9 cellular contexts compared by ENCODE assay signal in the genomic region with DNA sequence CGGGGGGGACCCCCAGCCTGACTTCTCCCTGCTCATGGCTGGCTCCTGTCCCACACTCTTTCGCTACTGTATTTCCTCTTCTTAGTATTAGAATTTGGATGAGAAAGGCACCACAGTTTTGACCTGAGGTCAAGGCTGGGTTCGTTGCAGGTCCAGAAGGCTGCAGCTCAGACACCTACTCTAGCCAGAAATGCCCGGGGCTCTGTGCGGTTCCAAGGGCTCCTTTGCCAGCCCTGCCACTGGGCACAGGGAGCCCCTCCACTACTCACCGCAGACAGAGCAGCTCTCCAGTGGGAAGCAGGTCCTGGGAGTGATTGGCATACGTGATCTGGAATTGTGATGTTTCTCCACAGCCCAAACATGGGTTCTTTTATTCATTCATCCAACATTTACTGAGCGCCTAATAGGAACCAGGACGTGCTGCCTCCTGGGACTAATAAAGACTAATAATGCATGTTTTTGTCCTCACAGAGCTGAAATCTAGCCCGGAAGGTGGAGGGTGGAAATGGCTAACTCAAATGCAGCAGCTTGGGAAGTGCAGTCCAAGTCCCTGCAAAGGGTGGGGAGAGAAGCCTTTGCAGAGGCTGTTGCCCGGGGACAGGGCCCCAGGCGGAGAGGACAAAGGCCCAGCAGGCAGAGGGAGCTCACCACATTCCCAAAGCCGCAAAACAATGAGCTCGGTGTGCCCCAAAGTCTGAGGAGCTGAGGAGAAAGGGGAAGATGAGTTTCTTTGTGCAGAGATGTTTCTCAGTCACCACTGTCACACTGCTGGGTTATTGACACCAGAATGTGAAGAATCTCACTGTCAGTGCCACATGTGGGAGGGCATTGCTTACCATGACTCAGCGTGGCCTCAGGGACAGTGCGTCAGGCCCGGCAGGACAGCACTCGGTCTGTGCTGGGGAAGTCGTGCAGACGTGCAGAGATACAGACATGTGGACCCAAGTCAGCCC.
DNase-seq lines count a peak whose midpoint lies in the region; ATAC-seq, FAIRE-seq and TF ChIP-seq lines count a peak whose summit lies in the region.
"Had no signal": no experiment of that assay in that cellular context is flagged by ENCODE, and none has a peak within 500 bp of the region (broad histone marks: within the 10 kb centered on the region; RNA-seq: fewer than 3 reads in every experiment).

No MANE protein-coding gene starts in this region.

- H3K9me1 ChIP-seq in K562 (ENCODE audit: control insufficient read depth, insufficient read depth, low read length): no peaks in the 10 kb centered on the region

- no peaks in the 10 kb centered on the region for H4K20me1 ChIP-seq in K562 (replicated peaks; ENCODE audit: control insufficient read depth, insufficient read depth, low read length)

- POLR2A ChIA-PET in K562 (lab: Yijun Ruan, JAX): interaction anchor here (0.6 to 1.2 kb wide), 2 partner anchors 15 to 17 kb away, joined by 3 read pairs; no protein-coding TSS in a partner anchor
- POLR2A ChIA-PET in HEK293T (lab: Yijun Ruan, JAX): interaction anchor here (0.5 kb wide), 1 partner anchor 419 kb away, joined by 3 read pairs; no protein-coding TSS in a partner anchor

- no peak for TF ChIP-seq RAD21 in K562 (CRISPR knock-in tag; conservative IDR thresholded peaks at IDR 0.05 in 1 of 2, IDR thresholded peaks at IDR 0.05 in 1 of 2)

- H3K4me1 Mint-ChIP-seq in natural killer cell treated with Interleukin-12 subunit alpha and Interleukin-12 subunit beta and Interleukin-15 and Interleukin-18, amount 100 ng/mL, for 72 hours (ENCODE audit: low read depth in 2 of 2): peaks cover 53 to 56% of the 10 kb centered on the region in 2 donors
- peaks cover 39 to 48% of the 10 kb centered on the region in 2 donors for H3K4me1 Mint-ChIP-seq in natural killer cell
- peaks cover 44% of the 10 kb centered on the region in 2 donors for H3K4me1 Mint-ChIP-seq in immature natural killer cell

- H3K27ac ChIP-seq in K562 (ENCODE audit: extremely low read depth, low read depth, low read length): no peak overlapping the region
- no peak overlapping the region for H3K27ac ChIP-seq in upper lobe of right lung

- CTCF ChIA-PET in K562 (lab: Yijun Ruan, JAX; ENCODE audit: low intra/inter-chr PET ratio) (no interaction called here), HEK293T (lab: Yijun Ruan, JAX) (no interaction called here)

- H3K9me3 ChIP-seq in K562 (replicated peaks; ENCODE audit: control insufficient read depth, insufficient read depth, low read depth, low read length) (no peaks in the 10 kb centered on the region), upper lobe of right lung (no peaks in the 10 kb centered on the region)

- H3K4me3 Mint-ChIP-seq in natural killer cell treated with Interleukin-12 subunit alpha and Interleukin-12 subunit beta and Interleukin-15 and Interleukin-18, amount 100 ng/mL, for 72 hours: peak overlapping the region; percentile 9
- H3K4me3 Mint-ChIP-seq in natural killer cell (no peak overlapping the region), immature natural killer cell (peak overlapping the region in 1 of 5 donors; percentile 30)

- TF ChIP-seq CTCF in natural killer cell (IDR thresholded peaks at IDR 0.05) (no peak), K562 (IDR thresholded peaks at IDR 0.05 in 2 of 3, conservative IDR thresholded peaks at IDR 0.05 in 1 of 3; ENCODE audit: insufficient read depth in 2 of 3, low read depth in 1 of 3, low read length in 3 of 3) (no peak), upper lobe of right lung (IDR thresholded peaks at IDR 0.05) (no peak)

- H3K9me3 Mint-ChIP-seq in natural killer cell treated with Interleukin-12 subunit alpha and Interleukin-12 subunit beta and Interleukin-15 and Interleukin-18, amount 100 ng/mL, for 72 hours: no peaks in the 10 kb centered on the region
- H3K9me3 Mint-ChIP-seq in natural killer cell: no peaks in the 10 kb centered on the region
- no peaks in the 10 kb centered on the region for H3K9me3 Mint-ChIP-seq in immature natural killer cell

- no peak for DNase-seq in natural killer cell treated with Interleukin-12 subunit alpha and Interleukin-12 subunit beta and Interleukin-15 and Interleukin-18, amount 100 ng/mL, for 72 hours (ENCODE audit: low spot score)
- DNase-seq in natural killer cell (no peak), K562 (ENCODE audit: extremely low read depth in 1 of 4, low spot score in 3 of 4) (no peak), islet precursor cell (peak; percentile 93), upper lobe of right lung (peak; percentile 66), HEK293T (ENCODE audit: extremely low spot score) (no peak), immature natural killer cell (no peak)

- H3K4me2 ChIP-seq in K562 (ENCODE audit: insufficient read depth, low read length): no peak overlapping the region

- H3K27me3 Mint-ChIP-seq in natural killer cell treated with Interleukin-12 subunit alpha and Interleukin-12 subunit beta and Interleukin-15 and Interleukin-18, amount 100 ng/mL, for 72 hours: no peaks in the 10 kb centered on the region
- H3K27me3 Mint-ChIP-seq in natural killer cell (ENCODE audit: low read depth in 2 of 2): no peaks in the 10 kb centered on the region
- peaks cover 3 to 4% (median 3%) of the 10 kb centered on the region in 3 donors for H3K27me3 Mint-ChIP-seq in immature natural killer cell (ENCODE audit: low read depth in 3 of 3)

- no peak overlapping the region; a peak in 1 of 4 replicates for H3K9ac ChIP-seq in K562 (ENCODE audit: insufficient read depth in 1 of 2, low read depth in 2 of 2, low read length in 2 of 2)

- intact Hi-C loops in natural killer cell (cut with micrococcal nuclease) (no loop called here), K562 (cut with micrococcal nuclease) (no loop called here), upper lobe of right lung (cut with DNase I) (no loop called here)

- H3K27ac Mint-ChIP-seq in natural killer cell treated with Interleukin-12 subunit alpha and Interleukin-12 subunit beta and Interleukin-15 and Interleukin-18, amount 100 ng/mL, for 72 hours: peak overlapping the region; percentile 2 to 57
- H3K27ac Mint-ChIP-seq in natural killer cell: no peak overlapping the region
- peak overlapping the region in 2 of 6 donors; percentile 18 to 30 for H3K27ac Mint-ChIP-seq in immature natural killer cell

- BruUV-seq in K562 (replicated peaks; lab: Mats Ljungman, UMichigan): no TSS peak

- no peak for FAIRE-seq in K562 (lab: Jason Lieb, UNC)

- H3K4me3 ChIP-seq in K562 (no peak overlapping the region), upper lobe of right lung (no peak overlapping the region)
- H3K4me3 ChIP-seq: lung had no signal

- no peaks in the 10 kb centered on the region for H3K27me3 ChIP-seq in K562 (ENCODE audit: control insufficient read depth in 2 of 2, insufficient read depth in 2 of 2, low read length in 2 of 2)
- H3K27me3 ChIP-seq in upper lobe of right lung: no peaks in the 10 kb centered on the region

- no peak overlapping the region for H2AFZ ChIP-seq in K562 (ENCODE audit: low read depth, low read length)

- H3K36me3 Mint-ChIP-seq in natural killer cell treated with Interleukin-12 subunit alpha and Interleukin-12 subunit beta and Interleukin-15 and Interleukin-18, amount 100 ng/mL, for 72 hours: peaks cover 4% of the 10 kb centered on the region
- H3K36me3 Mint-ChIP-seq in natural killer cell (no peaks in the 10 kb centered on the region), immature natural killer cell (peaks cover 11 to 15% (median 13%) of the 10 kb centered on the region in 3 donors)

- TF ChIP-seq EP300 in K562 (IDR thresholded peaks at IDR 0.05; ENCODE audit: low read length): no peak

- ATAC-seq in natural killer cell treated with Interleukin-12 subunit alpha and Interleukin-12 subunit beta and Interleukin-15 and Interleukin-18, amount 100 ng/mL, for 72 hours: no peak
- ATAC-seq in natural killer cell (no peak), K562 (no peak), upper lobe of right lung (peak; percentile 60), GM19463 (IDR thresholded peaks at IDR 0.05; ENCODE audit: unreplicated experiment) (no peak)

- no peaks in the 10 kb centered on the region for H3K79me2 ChIP-seq in K562 (ENCODE audit: control insufficient read depth, insufficient read depth, low read length)

- H3K4me1 ChIP-seq in K562 (replicated peaks in 1 of 2; ENCODE audit: control insufficient read depth in 2 of 2, insufficient read depth in 2 of 2, low read length in 2 of 2) (peaks cover 0 to 4% of the 10 kb centered on the region in 2 experiments; a peak in 1 of 5 replicates), upper lobe of right lung (peaks cover 11% of the 10 kb centered on the region)

- TF ChIP-seq POLR2A in K562 (conservative IDR thresholded peaks at IDR 0.05): no peak

- in situ Hi-C loops in K562 (cut with MboI): no loop called here

- H3K36me3 ChIP-seq in K562 (ENCODE audit: control insufficient read depth, insufficient read depth, low read length) (0 out of 3 replicates have a peak, but pooled peaks cover 19% of the 10 kb centered on the region), upper lobe of right lung (no peaks in the 10 kb centered on the region)

- 76% methylated on average over 17 of the region's 20 CpGs for WGBS in K562 (ENCODE audit: insufficient coverage, low coverage, missing lambda C conversion rate)

TF ChIP-seq in K562, 482 proteins besides CTCF, POLR2A, EP300 and RAD21 (continues in another document):
- TF ChIP-seq ZNF316 (IDR thresholded peaks at IDR 0.05) (peak; percentile 25; the same call in 1 of the 2 replicates), MAFK (IDR thresholded peaks at IDR 0.05; ENCODE audit: low read length) (peak; percentile 32; the same call in 1 of the 2 replicates), PTTG1 (tag; IDR thresholded peaks at IDR 0.05; ENCODE audit: low read depth) (no peak)

TF ChIP-seq in HEK293T, 16 proteins besides CTCF, POLR2A, EP300 and RAD21 (continues in another document):
- TF ChIP-seq L3MBTL2 (conservative IDR thresholded peaks at IDR 0.05) (no peak), HDGF (IDR thresholded peaks at IDR 0.05; ENCODE audit: borderline replicate concordance) (no peak), SUZ12 (IDR thresholded peaks at IDR 0.05) (no peak), FOXM1 (IDR thresholded peaks at IDR 0.05; ENCODE audit: borderline replicate concordance) (no peak), NFRKB (IDR thresholded peaks at IDR 0.05) (no peak), FOXA1 (IDR thresholded peaks at IDR 0.05) (no peak), FOXK2 (IDR thresholded peaks at IDR 0.05) (no peak), ARNT (IDR thresholded peaks at IDR 0.05) (no peak), TARDBP (IDR thresholded peaks at IDR 0.05) (no peak), BHLHE40 (IDR thresholded peaks at IDR 0.05; ENCODE audit: borderline replicate concordance) (no peak), ZNF384 (IDR thresholded peaks at IDR 0.05) (no peak), LEF1 (IDR thresholded peaks at IDR 0.05; ENCODE audit: borderline replicate concordance) (no peak)

Comparison
In these comparisons a context has a peak if more than half of its experiments do, and no peak if none do; other contexts are left out.
1. H3K27ac Mint-ChIP-seq: peak in natural killer cell treated with Interleukin-12 subunit alpha and Interleukin-12 subunit beta and Interleukin-15 and Interleukin-18, amount 100 ng/mL, for 72 hours (2 of 2); none in natural killer cell (0 of 2).
2. DNase-seq: peak in islet precursor cell (single experiment) and upper lobe of right lung (single experiment); none in natural killer cell treated with Interleukin-12 subunit alpha and Interleukin-12 subunit beta and Interleukin-15 and Interleukin-18, amount 100 ng/mL, for 72 hours (single experiment), natural killer cell (single experiment), K562 (0 of 4), HEK293T (single experiment) and immature natural killer cell (0 of 3).